ENCODE assay signal across 28 cellular contexts in genomic region chr6:107400748-107401147, GRCh38.
"Had no signal": no experiment of that assay in that cellular context is flagged by ENCODE, and none has a peak within 500 bp of the region (broad histone marks: within the 10 kb centered on the region; RNA-seq: fewer than 3 reads in every experiment).

No MANE protein-coding gene starts in this region.

- ATAC-seq: esophagus mucosa; gastroesophageal sphincter; heart left ventricle; left cardiac atrium; left ventricle myocardium superior; lower lobe of right lung; natural killer cell; psoas muscle; right cardiac atrium; stimulated activated memory B cell treated with anti-CD40 and anti-IgM and Interleukin-4, amounts not matched to agents 10 μg/mL and 1 μg/mL and 100 μg/mL, for 72 hours; stimulated activated naive CD8-positive, alpha-beta T cell treated with anti-CD3 and anti-CD28 coated beads, Interleukin-15, Interleukin-2, amounts not matched to agents 100 U/mL and 50 U/mL, for 24 hours had no signal

- H3K4me1 ChIP-seq: gastroesophageal sphincter, heart left ventricle, lower lobe of right lung, psoas muscle, sigmoid colon, spleen, testis, tibial artery, upper lobe of left lung had no signal

- H3K36me3 ChIP-seq: heart left ventricle, lower lobe of right lung, ovary, upper lobe of left lung had no signal

- FAIRE-seq: islet of Langerhans, urothelium cell line had no signal

- H3K27me3 ChIP-seq: gastroesophageal sphincter, heart left ventricle, hepatocyte, ovary, sigmoid colon, spleen, testis, tibial artery, upper lobe of left lung had no signal

- H3K9me3 ChIP-seq: testis had no signal

- H3K4me3 ChIP-seq: gastroesophageal sphincter, heart left ventricle, hepatocyte, lower lobe of right lung, ovary, psoas muscle, sigmoid colon, spleen, testis, tibial artery, upper lobe of left lung had no signal

- H3K27ac ChIP-seq: epithelial cell of prostate, gastroesophageal sphincter, heart left ventricle, hepatocyte, lower lobe of right lung, psoas muscle, sigmoid colon, spleen, testis, tibial artery, upper lobe of left lung had no signal

- DNase-seq: effector CD8-positive, alpha-beta T cell; endodermal cell; foreskin fibroblast; heart left ventricle; left cardiac atrium; left ventricle myocardium superior; lower lobe of right lung; natural killer cell; occipital lobe; ovary; posterior cingulate gyrus; psoas muscle; sigmoid colon; spleen; stimulated activated CD4-positive, alpha-beta T cell treated with anti-CD3 and anti-CD28 coated beads, Interleukin-4, amount 100 ng/mL, for 4 hours; stimulated activated naive CD8-positive, alpha-beta T cell treated with anti-CD3 and anti-CD28 coated beads, Interleukin-15, Interleukin-2, amounts not matched to agents 100 U/mL and 50 U/mL, for 24 hours; substantia nigra; testis; tibial artery; upper lobe of left lung had no signal
